In genomic region chr3:175224051-175224450, GRCh38 we compare ENCODE assay signal across 16 cellular contexts.
DNase-seq lines count a peak whose midpoint lies in the region; ATAC-seq, FAIRE-seq and TF ChIP-seq lines count a peak whose summit lies in the region.
"Had no signal": no experiment of that assay in that cellular context is flagged by ENCODE, and none has a peak within 500 bp of the region (broad histone marks: within the 10 kb centered on the region; RNA-seq: fewer than 3 reads in every experiment).

No MANE protein-coding gene starts in this region.

- H3K4me1 ChIP-seq in right atrium auricular region (no peaks in the 10 kb centered on the region), small intestine (ENCODE audit: control insufficient read depth in 2 of 2, insufficient read depth in 1 of 2, low read depth in 1 of 2, low read length in 1 of 2) (no peaks in the 10 kb centered on the region), SK-N-SH (ENCODE audit: control insufficient read depth in 1 of 2, insufficient read depth in 2 of 2, low read depth in 1 of 2, low read length in 1 of 2) (peaks cover 0 to 2% of the 10 kb centered on the region in 2 experiments; a peak in 1 of 4 replicates)

- H3K9ac ChIP-seq in SK-N-SH, result no peak overlapping the region

- H3K9me3 ChIP-seq in right atrium auricular region (no peaks in the 10 kb centered on the region), small intestine (ENCODE audit: control insufficient read depth, low read depth) (no peaks in the 10 kb centered on the region), SK-N-SH (no peaks in the 10 kb centered on the region)

- POLR2A ChIA-PET in SK-N-SH (lab: Yijun Ruan, JAX), result no interaction called here

- WGBS in small intestine, 3 donors, result 39 to 76% (median 56%) methylated on average over 6 of the region's 6 CpGs
- WGBS in SK-N-SH (ENCODE audit: low lambda C conversion rate), result 81% methylated on average over 6 of the region's 6 CpGs

- no peak for FAIRE-seq in small intestine (lab: Jason Lieb, UNC)
- FAIRE-seq: frontal cortex, H54 had no signal

- no peak overlapping the region for H3K27ac ChIP-seq in right atrium auricular region
- H3K27ac ChIP-seq in small intestine (ENCODE audit: low read depth in 1 of 2, low read length in 1 of 2), result no peak overlapping the region
- no peak overlapping the region for H3K27ac ChIP-seq in SK-N-SH (ENCODE audit: low read depth in 2 of 2, low read length in 1 of 2)

- H3K27me3 ChIP-seq in right atrium auricular region (no peaks in the 10 kb centered on the region), small intestine (ENCODE audit: control insufficient read depth in 2 of 2, insufficient read depth in 2 of 2, low read length in 2 of 2) (no peaks in the 10 kb centered on the region), SK-N-SH (ENCODE audit: insufficient read depth) (no peaks in the 10 kb centered on the region)

- CTCF ChIA-PET in SK-N-SH (lab: Yijun Ruan, JAX), result interaction anchor here (0.6 kb wide), 2 partner anchors 22 to 25 kb away, joined by 3 read pairs; no protein-coding TSS in a partner anchor

- no peak for TF ChIP-seq EP300 in SK-N-SH (IDR thresholded peaks at IDR 0.05; ENCODE audit: borderline replicate concordance in 1 of 2, low read depth in 1 of 2, low read length in 1 of 2)

- peak; percentile 68 for DNase-seq in Right ventricle myocardium inferior (ENCODE audit: missing footprints)
- no peak for DNase-seq in right atrium auricular region (ENCODE audit: low spot score)
- peak; percentile 90 for DNase-seq in NCI-H2227 treated with DMSO at 0.1 percent for 48 hours (lab: John Stamatoyannopoulos, UW)
- peak; percentile 36 for DNase-seq in small intestine
- no peak for DNase-seq in SK-N-SH
- no peak for DNase-seq in GM20000 (ENCODE audit: low spot score)
- DNase-seq: ACHN; activated CD4-positive, alpha-beta T cell treated with anti-CD3 and anti-CD28 coated beads, Interleukin-2, amount 10 ng/mL, durations not matched to agents 24 days and 14 days; activated naive CD4-positive, alpha-beta T cell treated with Interleukin-2 at 50 U/mL for 16 hours; aorta; CD4-positive, alpha-beta T cell; T1000 had no signal

- intact Hi-C loops in Right ventricle myocardium inferior (cut with DNase I), result no loop called here

- ATAC-seq in Right ventricle myocardium inferior (peak; percentile 60), esophagus mucosa (peak; percentile 13), HG02938 (IDR thresholded peaks at IDR 0.05; ENCODE audit: unreplicated experiment) (no peak)

- H2AFZ ChIP-seq in SK-N-SH (ENCODE audit: low read depth), result no peak overlapping the region

- no peak for TF ChIP-seq CTCF in right atrium auricular region (IDR thresholded peaks at IDR 0.05)
- TF ChIP-seq CTCF in SK-N-SH (IDR thresholded peaks at IDR 0.05), result no peak
- TF ChIP-seq CTCF in GM20000 (IDR thresholded peaks at IDR 0.05; ENCODE audit: extremely low read depth, missing control alignments), result no peak

- H3K4me3 ChIP-seq in right atrium auricular region, result no peak overlapping the region
- H3K4me3 ChIP-seq in small intestine (ENCODE audit: low read depth in 1 of 2, low read length in 2 of 2), result no peak overlapping the region
- H3K4me3 ChIP-seq in SK-N-SH (ENCODE audit: low read depth in 2 of 2, low read length in 1 of 2), result no peak overlapping the region

- H4K20me1 ChIP-seq in SK-N-SH (ENCODE audit: insufficient read depth), result no peaks in the 10 kb centered on the region

- TF ChIP-seq RAD21 in SK-N-SH (IDR thresholded peaks at IDR 0.05; ENCODE audit: low read length), result no peak

- H3K36me3 ChIP-seq in right atrium auricular region (no peaks in the 10 kb centered on the region), small intestine (ENCODE audit: control insufficient read depth in 2 of 2, insufficient read depth in 2 of 2, low read length in 2 of 2) (no peaks in the 10 kb centered on the region), SK-N-SH (replicated peaks in 1 of 2; ENCODE audit: control insufficient read depth in 1 of 2, insufficient read depth in 2 of 2, low read length in 1 of 2) (no peaks in the 10 kb centered on the region)

- no peaks in the 10 kb centered on the region for H3K79me2 ChIP-seq in SK-N-SH (ENCODE audit: insufficient read depth)

- no peaks in the 10 kb centered on the region for H3K9me2 ChIP-seq in SK-N-SH

- no peak overlapping the region for H3K4me2 ChIP-seq in SK-N-SH

- no peaks in the 10 kb centered on the region for H3F3A ChIP-seq in SK-N-SH (replicated peaks; ENCODE audit: insufficient read depth)

TF ChIP-seq in SK-N-SH, 30 proteins besides CTCF, POLR2A, EP300 and RAD21:
- TF ChIP-seq RXRA (IDR thresholded peaks at IDR 0.05; ENCODE audit: borderline replicate concordance, low read depth), result no peak
- no peak for TF ChIP-seq FOSL2 (IDR thresholded peaks at IDR 0.05; ENCODE audit: borderline replicate concordance, low read depth)
- TF ChIP-seq MXI1 (IDR thresholded peaks at IDR 0.05; ENCODE audit: low read depth, low read length), result no peak
- no peak for TF ChIP-seq FOXJ3 (CRISPR knock-in tag; IDR thresholded peaks at IDR 0.05)
- no peak for TF ChIP-seq GATA2 (CRISPR knock-in tag; IDR thresholded peaks at IDR 0.05)
- no peak for TF ChIP-seq RFX5 (IDR thresholded peaks at IDR 0.05; ENCODE audit: low read length)
- no peak for TF ChIP-seq PBX3 (IDR thresholded peaks at IDR 0.05)
- TF ChIP-seq EZH2phosphoT487 (IDR thresholded peaks at IDR 0.05; ENCODE audit: borderline replicate concordance, low read depth), result no peak
- TF ChIP-seq MAX (IDR thresholded peaks at IDR 0.05; ENCODE audit: low read depth), result no peak

Comparison
In these comparisons a context has a peak if more than half of its experiments do, and no peak if none do; other contexts are left out.
1. DNase-seq: peak in Right ventricle myocardium inferior (single experiment), NCI-H2227 treated with DMSO at 0.1 percent for 48 hours (single experiment) and small intestine (single experiment); none in right atrium auricular region (single experiment), SK-N-SH (single experiment) and GM20000 (single experiment).